Comparison of ENCODE assay signal across 11 cellular contexts in the genomic region with DNA sequence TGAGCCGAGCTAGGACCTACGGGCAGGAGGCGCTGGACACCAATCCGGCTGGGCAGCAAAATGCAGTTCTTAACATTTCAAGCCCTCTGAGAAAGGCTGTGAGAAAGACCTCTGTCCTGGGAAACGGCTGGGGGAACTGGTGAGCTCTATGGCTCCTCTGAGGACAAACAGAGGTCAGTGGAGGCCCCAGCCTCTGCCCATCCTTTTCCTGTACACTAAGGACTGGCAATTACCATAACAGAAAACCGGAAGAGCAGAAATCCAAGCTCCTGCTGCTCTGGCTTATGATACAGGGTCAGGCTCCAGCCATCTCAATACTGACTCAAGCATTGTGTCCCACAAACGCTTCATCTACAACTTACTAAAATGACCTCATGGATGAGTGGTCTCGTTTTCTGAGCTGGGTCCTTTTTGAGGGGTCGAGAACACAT. TPM values are rescaled to one million over a fixed set of nuclear protein-coding genes. Genes with fewer than 3 reads are reported as not detected.
DNase-seq lines count a peak whose midpoint lies in the region; ATAC-seq and TF ChIP-seq lines count a peak whose summit lies in the region.
"Had no signal": no experiment of that assay in that cellular context is flagged by ENCODE, and none has a peak within 500 bp of the region (broad histone marks: within the 10 kb centered on the region; RNA-seq: fewer than 3 reads in every experiment).

No MANE protein-coding gene starts in this region.

- peaks cover 0 to 10% of the 10 kb centered on the region in 2 donors for H3K36me3 ChIP-seq in left lung

- no peaks in the 10 kb centered on the region for H3K27me3 ChIP-seq in CD4-positive, alpha-beta T cell (ENCODE audit: control insufficient read depth, insufficient read depth, low read length)
- H3K27me3 ChIP-seq in HL-60 (ENCODE audit: insufficient read depth, poor library complexity, severe bottlenecking) (no peaks in the 10 kb centered on the region), left lung (no peaks in the 10 kb centered on the region)
- H3K27me3 ChIP-seq: SJSA1 had no signal

- intact Hi-C loops in CD4-positive, alpha-beta T cell (cut with DNase I, micrococcal nuclease): no loop called here
- intact Hi-C loops in activated T-helper 1 cell treated with anti-CD3 and anti-CD28 coated beads, Interleukin-12 subunit alpha, Interleukin-12 subunit beta, Interleukin-2, Interleukin-4 antibody, amounts not matched to agents 30 ng/mL and 10 ng/mL and 1 ng/mL, durations not matched to agents 14 hours and 24 hours and 36 hours (cut with micrococcal nuclease): no loop called here
- intact Hi-C loops in left lung (cut with DNase I): no loop called here

- H3K4me1 ChIP-seq in left lung: peaks cover 0 to 13% of the 10 kb centered on the region in 2 donors

- CTCF ChIA-PET in CD4-positive, alpha-beta T cell (lab: Charles Lee): interaction anchor here (0.5 to 1.6 kb wide), 2 partner anchors 90 to 95 kb away, joined by 3 to 4 read pairs; no protein-coding TSS in a partner anchor

- no peaks in the 10 kb centered on the region for H3K9me3 ChIP-seq in CD4-positive, alpha-beta T cell (ENCODE audit: control insufficient read depth, low read length)
- no peaks in the 10 kb centered on the region for H3K9me3 ChIP-seq in left lung
- H3K9me3 ChIP-seq: SJSA1 had no signal

- no peaks in the 10 kb centered on the region for H3K9me3 Mint-ChIP-seq in CD4-positive, alpha-beta T cell
- no peaks in the 10 kb centered on the region for H3K9me3 Mint-ChIP-seq in activated T-helper 1 cell treated with anti-CD3 and anti-CD28 coated beads, Interleukin-12 subunit alpha, Interleukin-12 subunit beta, Interleukin-2, Interleukin-4 antibody, amounts not matched to agents 30 ng/mL and 10 ng/mL and 1 ng/mL, durations not matched to agents 14 hours and 24 hours and 36 hours
- no peaks in the 10 kb centered on the region for H3K9me3 Mint-ChIP-seq in mesothelial cell of epicardium

- POLR2A ChIA-PET in CD4-positive, alpha-beta T cell (lab: Charles Lee): interaction anchor here (0.9 to 2.0 kb wide), 2 partner anchors 95 to 287 kb away, joined by 4 to 8 read pairs; no protein-coding TSS in a partner anchor

- peak overlapping the region; percentile 84 for H3K4me3 Mint-ChIP-seq in CD4-positive, alpha-beta T cell
- H3K4me3 Mint-ChIP-seq in activated T-helper 1 cell treated with anti-CD3 and anti-CD28 coated beads, Interleukin-12 subunit alpha, Interleukin-12 subunit beta, Interleukin-2, Interleukin-4 antibody, amounts not matched to agents 30 ng/mL and 10 ng/mL and 1 ng/mL, durations not matched to agents 14 hours and 24 hours and 36 hours: peak overlapping the region; percentile 64
- peak overlapping the region; percentile 62 for H3K4me3 Mint-ChIP-seq in mesothelial cell of epicardium

- no peak for TF ChIP-seq CTCF in CD4-positive, alpha-beta T cell (IDR thresholded peaks at IDR 0.05)
- TF ChIP-seq CTCF in HL-60 (IDR thresholded peaks at IDR 0.05; ENCODE audit: insufficient read depth, low read length): no peak
- no peak for TF ChIP-seq CTCF in mesothelial cell of epicardium (IDR thresholded peaks at IDR 0.05; ENCODE audit: unreplicated experiment)
- no peak for TF ChIP-seq CTCF in left lung (IDR thresholded peaks at IDR 0.05)

- peak overlapping the region; percentile 58 for H3K27ac Mint-ChIP-seq in CD4-positive, alpha-beta T cell
- H3K27ac Mint-ChIP-seq in activated T-helper 1 cell treated with anti-CD3 and anti-CD28 coated beads, Interleukin-12 subunit alpha, Interleukin-12 subunit beta, Interleukin-2, Interleukin-4 antibody, amounts not matched to agents 30 ng/mL and 10 ng/mL and 1 ng/mL, durations not matched to agents 14 hours and 24 hours and 36 hours: no peak overlapping the region
- H3K27ac Mint-ChIP-seq in mesothelial cell of epicardium: peak overlapping the region; percentile 51

- H3K4me1 Mint-ChIP-seq in CD4-positive, alpha-beta T cell (ENCODE audit: low read depth): peaks cover 11% of the 10 kb centered on the region
- no peaks in the 10 kb centered on the region for H3K4me1 Mint-ChIP-seq in activated T-helper 1 cell treated with anti-CD3 and anti-CD28 coated beads, Interleukin-12 subunit alpha, Interleukin-12 subunit beta, Interleukin-2, Interleukin-4 antibody, amounts not matched to agents 30 ng/mL and 10 ng/mL and 1 ng/mL, durations not matched to agents 14 hours and 24 hours and 36 hours (ENCODE audit: low read depth)
- H3K4me1 Mint-ChIP-seq in mesothelial cell of epicardium: peaks cover 18% of the 10 kb centered on the region

- H3K27me3 Mint-ChIP-seq in CD4-positive, alpha-beta T cell: no peaks in the 10 kb centered on the region
- no peaks in the 10 kb centered on the region for H3K27me3 Mint-ChIP-seq in activated T-helper 1 cell treated with anti-CD3 and anti-CD28 coated beads, Interleukin-12 subunit alpha, Interleukin-12 subunit beta, Interleukin-2, Interleukin-4 antibody, amounts not matched to agents 30 ng/mL and 10 ng/mL and 1 ng/mL, durations not matched to agents 14 hours and 24 hours and 36 hours (ENCODE audit: insufficient read depth)
- no peaks in the 10 kb centered on the region for H3K27me3 Mint-ChIP-seq in mesothelial cell of epicardium (ENCODE audit: low read depth)

- H3K36me3 Mint-ChIP-seq in CD4-positive, alpha-beta T cell (ENCODE audit: low read depth): peaks cover 23% of the 10 kb centered on the region
- peaks cover 4% of the 10 kb centered on the region for H3K36me3 Mint-ChIP-seq in activated T-helper 1 cell treated with anti-CD3 and anti-CD28 coated beads, Interleukin-12 subunit alpha, Interleukin-12 subunit beta, Interleukin-2, Interleukin-4 antibody, amounts not matched to agents 30 ng/mL and 10 ng/mL and 1 ng/mL, durations not matched to agents 14 hours and 24 hours and 36 hours (ENCODE audit: low read depth)
- peaks cover 17% of the 10 kb centered on the region for H3K36me3 Mint-ChIP-seq in mesothelial cell of epicardium

- no peak for DNase-seq in CD4-positive, alpha-beta T cell
- DNase-seq in HL-60 (ENCODE audit: low read depth in 1 of 2, low spot score in 1 of 2): no peak
- no peak for DNase-seq in activated T-helper 1 cell treated with anti-CD3 and anti-CD28 coated beads, Interleukin-12 subunit alpha, Interleukin-12 subunit beta, Interleukin-2, Interleukin-4 antibody, amounts not matched to agents 30 ng/mL and 10 ng/mL and 1 ng/mL, durations not matched to agents 14 hours and 24 hours and 36 hours (ENCODE audit: low spot score)
- no peak for DNase-seq in mesothelial cell of epicardium (ENCODE audit: low spot score in 2 of 2, unreplicated experiment in 2 of 2)
- DNase-seq in activated effector memory CD4-positive, alpha-beta T cell treated with Interleukin-2 at 50 U/mL for 16 hours: no peak
- no peak for DNase-seq in NCI-H1105 treated with DMSO at 0.1 percent for 48 hours (lab: John Stamatoyannopoulos, UW)
- DNase-seq in left lung: no peak
- DNase-seq: central memory CD4-positive, alpha-beta T cell had no signal

- H3K4me3 ChIP-seq in HL-60 (replicated peaks; ENCODE audit: insufficient read depth, low read length) (no peak overlapping the region), left lung (no peak overlapping the region)
- H3K4me3 ChIP-seq: lung, SJSA1 had no signal

- peak overlapping the region; percentile 5 for H3K27ac ChIP-seq in CD4-positive, alpha-beta T cell (ENCODE audit: low read depth, low read length)
- H3K27ac ChIP-seq in HL-60 (replicated peaks) (peak overlapping the region; percentile 55), left lung (no peak overlapping the region)
- H3K27ac ChIP-seq: SJSA1 had no signal

- ATAC-seq in CD4-positive, alpha-beta T cell (ENCODE audit: poor library complexity): no peak
- no peak for ATAC-seq in HG02798 (IDR thresholded peaks at IDR 0.05; ENCODE audit: poor library complexity, unreplicated experiment)
- ATAC-seq in left lung: no peak

RNA-seq across cellular contexts. Expression of a gene that starts 2.2 kb away (rescaled TPM):
- total RNA-seq in CD4-positive, alpha-beta T cell: 1 to 10 TPM; 3.7 to 4.3 TPM
- 1.0 and 2.1 TPM in 2 replicates for total RNA-seq in activated T-helper 1 cell treated with anti-CD3 and anti-CD28 coated beads, Interleukin-12 subunit alpha, Interleukin-12 subunit beta, Interleukin-2, Interleukin-4 antibody, amounts not matched to agents 30 ng/mL and 10 ng/mL and 1 ng/mL, durations not matched to agents 14 hours and 24 hours and 36 hours
- total RNA-seq in mesothelial cell of epicardium (15.9 to 19.2 TPM (median 16.0 TPM) in 3 replicates), left lung (1 to 10 TPM; 1.1 to 2.2 TPM)

Comparison
In these comparisons a context has a peak if more than half of its experiments do, and no peak if none do; other contexts are left out.
1. H3K27ac ChIP-seq: peak in CD4-positive, alpha-beta T cell (single experiment) and HL-60 (single experiment); none in left lung (0 of 2).
2. Peak in every context shown above with its lines, with median percentiles within 50 percentile points of each other: H3K4me3 Mint-ChIP-seq.